ENCODE assay signal across 17 cellular contexts in the genomic region with DNA sequence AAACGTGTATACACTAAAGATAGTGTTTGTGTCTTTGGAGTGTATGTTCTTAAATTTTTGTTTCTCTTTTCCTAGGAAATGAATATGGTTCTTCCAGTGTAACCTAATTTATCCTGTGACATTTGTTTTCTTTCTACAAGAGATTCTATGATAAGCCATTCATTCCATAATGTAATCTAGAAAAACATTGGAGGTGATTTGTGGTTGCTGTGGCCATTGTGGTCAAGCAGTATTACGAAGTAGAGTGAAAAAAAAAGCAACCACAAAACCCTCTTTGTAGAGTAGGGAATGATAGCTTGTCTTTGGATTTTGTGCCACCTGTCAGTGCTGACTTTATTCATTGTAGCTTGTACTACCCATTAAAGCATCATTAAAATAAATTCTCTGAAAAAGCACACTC.
"Had no signal": no experiment of that assay in that cellular context is flagged by ENCODE, and none has a peak within 500 bp of the region (broad histone marks: within the 10 kb centered on the region; RNA-seq: fewer than 3 reads in every experiment).

No MANE protein-coding gene starts in this region.

- H3K27ac ChIP-seq: body of pancreas, coronary artery, WERI-Rb-1 had no signal

- H3K4me3 ChIP-seq: body of pancreas, coronary artery had no signal

- H3K27me3 ChIP-seq: body of pancreas had no signal

- H3K36me3 ChIP-seq: WERI-Rb-1 had no signal

- H3K4me1 ChIP-seq: body of pancreas had no signal

- ATAC-seq: activated CD4-positive, alpha-beta T cell treated with anti-CD3 and anti-CD28 coated beads for 36 hours; activated CD8-positive, alpha-beta T cell treated with anti-CD3 and anti-CD28 coated beads, Interleukin-2, amount 10 ng/mL, durations not matched to agents 7 days and 5 days; body of pancreas; left ventricle myocardium superior had no signal

- H3K9me3 ChIP-seq: body of pancreas had no signal

- DNase-seq: activated CD4-positive, alpha-beta T cell treated with anti-CD3 and anti-CD28 coated beads for 36 hours; activated CD8-positive, alpha-beta memory T cell treated with anti-CD3 and anti-CD28 coated beads, Interleukin-2, amount 50 U/mL, for 48 hours; activated CD8-positive, alpha-beta T cell treated with anti-CD3 and anti-CD28 coated beads, Interleukin-2, amount 10 ng/mL, durations not matched to agents 7 days and 5 days; activated naive CD4-positive, alpha-beta T cell; body of pancreas; central memory CD4-positive, alpha-beta T cell; effector CD4-positive, alpha-beta T cell; foreskin melanocyte; kidney; left ventricle myocardium superior; mesendoderm; nephron progenitor cell; stimulated activated CD4-positive, alpha-beta T cell treated with anti-CD3 and anti-CD28 coated beads, Interleukin-4, amount 100 ng/mL, for 1 hour; stimulated activated CD8-positive, alpha-beta memory T cell treated with anti-CD3 and anti-CD28 coated beads, Interleukin-4, amount 100 ng/mL, for 48 hours; T1000; WERI-Rb-1 had no signal
